Comparison of ENCODE assay signal across 24 cellular contexts in genomic region chr6:8061736-8062135, GRCh38. TPM values are rescaled to one million over a fixed set of nuclear protein-coding genes. Genes with fewer than 3 reads are reported as not detected.
DNase-seq lines count a peak whose midpoint lies in the region; ATAC-seq and TF ChIP-seq lines count a peak whose summit lies in the region.
"Had no signal": no experiment of that assay in that cellular context is flagged by ENCODE, and none has a peak within 500 bp of the region (broad histone marks: within the 10 kb centered on the region; RNA-seq: fewer than 3 reads in every experiment).

No MANE protein-coding gene starts in this region.

- no peak for TF ChIP-seq CTCF in Calu3 (IDR thresholded peaks at IDR 0.05; ENCODE audit: unreplicated experiment)
- no peak for TF ChIP-seq CTCF in Loucy (conservative IDR thresholded peaks at IDR 0.05; ENCODE audit: low read length)

- no peak overlapping the region for H2BK5ac ChIP-seq in mesenchymal stem cell (ENCODE audit: low read depth, low read length, poor library complexity, severe bottlenecking)

- H3K79me1 ChIP-seq in mesenchymal stem cell (replicated peaks; ENCODE audit: low read length, poor library complexity, severe bottlenecking) = peaks cover 9% of the 10 kb centered on the region

- peaks cover 10% of the 10 kb centered on the region for H3K36me3 Mint-ChIP-seq in Calu3 (ENCODE audit: insufficient read depth, unreplicated experiment)

- no peak overlapping the region for H3K14ac ChIP-seq in mesenchymal stem cell (ENCODE audit: low read length in 2 of 2)

- no peak for ATAC-seq in HG03135 (IDR thresholded peaks at IDR 0.05; ENCODE audit: unreplicated experiment)
- ATAC-seq: GM12878 had no signal

- H2BK15ac ChIP-seq in mesenchymal stem cell (ENCODE audit: low read depth, poor library complexity, severe bottlenecking) = no peak overlapping the region

- no peaks in the 10 kb centered on the region for H3K27me3 Mint-ChIP-seq in Calu3 (ENCODE audit: unreplicated experiment)
- H3K27me3 Mint-ChIP-seq: CD4-positive, alpha-beta memory T cell; CD4-positive, CD25-positive, alpha-beta regulatory T cell; CD8-positive, alpha-beta memory T cell had no signal

- peaks cover 29% of the 10 kb centered on the region for H3K79me2 ChIP-seq in Loucy (ENCODE audit: insufficient read depth, low read length)

- no peaks in the 10 kb centered on the region for H3K9me2 ChIP-seq in Loucy (replicated peaks; ENCODE audit: low read depth, low read length)

- H2BK12ac ChIP-seq in mesenchymal stem cell (ENCODE audit: low read length in 2 of 2) = no peak overlapping the region

- no peak overlapping the region for H4K8ac ChIP-seq in mesenchymal stem cell (ENCODE audit: low read length)

- H3K4ac ChIP-seq in mesenchymal stem cell (ENCODE audit: low read depth in 1 of 2, low read length in 2 of 2) = no peak overlapping the region

- peak overlapping the region; percentile 19 for H2BK120ac ChIP-seq in mesenchymal stem cell (ENCODE audit: low read depth, low read length)

- H4K20me1 ChIP-seq in Loucy (ENCODE audit: insufficient read depth, low read length, poor library complexity, severe bottlenecking) = peaks cover 8% of the 10 kb centered on the region
- H4K20me1 ChIP-seq: BLaER1 had no signal

- H3K27ac Mint-ChIP-seq in Calu3 (ENCODE audit: unreplicated experiment) = no peak overlapping the region
- H3K27ac Mint-ChIP-seq: CD14-positive monocyte had no signal

- H3K18ac ChIP-seq in mesenchymal stem cell (ENCODE audit: low read depth in 1 of 2, low read length in 2 of 2) = no peak overlapping the region

- H3K4me1 Mint-ChIP-seq in Calu3 (ENCODE audit: low read depth, unreplicated experiment) = no peaks in the 10 kb centered on the region

- peak overlapping the region; percentile 80 for H3K4me2 ChIP-seq in Loucy (ENCODE audit: low read depth, low read length, poor library complexity, severe bottlenecking)
- no peak overlapping the region for H3K4me2 ChIP-seq in mesenchymal stem cell (ENCODE audit: low read length, poor library complexity, severe bottlenecking)
- H3K4me2 ChIP-seq: BLaER1 had no signal

- WGBS in mesenchymal stem cell = 97% methylated on average over 4 of the region's 4 CpGs

- H3K27ac ChIP-seq in mesenchymal stem cell (ENCODE audit: low read length, poor library complexity, severe bottlenecking) = no peak overlapping the region
- H3K27ac ChIP-seq: BLaER1 had no signal

- peaks cover 16% of the 10 kb centered on the region for H3K4me1 ChIP-seq in Loucy (ENCODE audit: insufficient read depth, low read length, poor library complexity, severe bottlenecking)
- peaks cover 1% of the 10 kb centered on the region for H3K4me1 ChIP-seq in mesenchymal stem cell (ENCODE audit: control insufficient read depth, insufficient read depth, low read depth, low read length)
- H3K4me1 ChIP-seq: BE2C had no signal

- TSS peak; percentile 15 for BruUV-seq in Calu3 (replicated peaks; lab: Mats Ljungman, UMichigan)

- H3K9me3 ChIP-seq in Loucy (ENCODE audit: insufficient read depth, low read depth, low read length) = no peaks in the 10 kb centered on the region
- no peaks in the 10 kb centered on the region for H3K9me3 ChIP-seq in mesenchymal stem cell (ENCODE audit: control insufficient read depth, low read length)
- H3K9me3 ChIP-seq: BE2C, BLaER1, Caco-2 had no signal

- H3K27me3 ChIP-seq in Loucy (ENCODE audit: insufficient read depth, low read length, poor library complexity, severe bottlenecking) (no peaks in the 10 kb centered on the region), mesenchymal stem cell (ENCODE audit: control insufficient read depth in 1 of 2, insufficient read depth in 1 of 2, low read length in 2 of 2) (no peaks in the 10 kb centered on the region)
- H3K27me3 ChIP-seq: BE2C, BLaER1 had no signal

- H3K9me3 Mint-ChIP-seq in Calu3 (ENCODE audit: low read depth, unreplicated experiment) = no peaks in the 10 kb centered on the region
- H3K9me3 Mint-ChIP-seq: CD4-positive, alpha-beta memory T cell; CD8-positive, alpha-beta memory T cell had no signal

- DNase-seq in Calu3 = no peak
- DNase-seq in mesenchymal stem cell = no peak
- no peak for DNase-seq in COLO668 (lab: John Stamatoyannopoulos, UW; ENCODE audit: unreplicated experiment)
- DNase-seq in hypothalamus (lab: John Stamatoyannopoulos, UW) = no peak
- DNase-seq: 8988T; ACHN; BE2C; C1 segment of cervical spinal cord; Caco-2; CD4-positive, alpha-beta memory T cell; CD4-positive, CD25-positive, alpha-beta regulatory T cell; CD8-positive, alpha-beta memory T cell; DMS 273 treated with DMSO at 0.1 percent for 48 hours; DMS153; DMS53; DMS79; DND-41; EL; GDM1 had no signal

- intact Hi-C loops in Calu3 (cut with micrococcal nuclease; ENCODE audit: unreplicated experiment) = loop anchor here (5.0 kb wide), 1 partner anchor 164 kb away; no protein-coding TSS in a partner anchor

- H3K23ac ChIP-seq in mesenchymal stem cell (ENCODE audit: low read length in 2 of 2) = no peak overlapping the region

- CTCF ChIA-PET in Calu3 (lab: Charles Lee) = no interaction called here

- H4K91ac ChIP-seq in mesenchymal stem cell (ENCODE audit: low read length) = no peak overlapping the region

- no peak overlapping the region for H3K9ac ChIP-seq in Loucy (ENCODE audit: low read depth, low read length, poor library complexity, severe bottlenecking)
- no peak overlapping the region for H3K9ac ChIP-seq in mesenchymal stem cell (ENCODE audit: low read length)
- H3K9ac ChIP-seq: BLaER1 had no signal

- H3K4me3 ChIP-seq in Loucy (ENCODE audit: low read length, poor library complexity, severe bottlenecking) (no peak overlapping the region), mesenchymal stem cell (ENCODE audit: insufficient read depth in 1 of 2, low read depth in 1 of 2, low read length in 2 of 2) (no peak overlapping the region)
- H3K4me3 ChIP-seq: BLaER1, GM12878 had no signal

- no peak overlapping the region for H2AK5ac ChIP-seq in mesenchymal stem cell (ENCODE audit: low read length, severe bottlenecking)

- no peaks in the 10 kb centered on the region for H3F3A ChIP-seq in Loucy (ENCODE audit: low read depth)

- no peak overlapping the region for H3K4me3 Mint-ChIP-seq in Calu3 (ENCODE audit: low read depth, unreplicated experiment)
- H3K4me3 Mint-ChIP-seq: CD14-positive monocyte; CD4-positive, alpha-beta memory T cell had no signal

- no peak overlapping the region for H2AFZ ChIP-seq in Loucy (ENCODE audit: low read length)
- no peak overlapping the region for H2AFZ ChIP-seq in mesenchymal stem cell (ENCODE audit: low read depth, low read length)

- H3K36me3 ChIP-seq in Loucy (ENCODE audit: insufficient read depth, low read length) (no peaks in the 10 kb centered on the region; the same call in 1 of the 2 replicates), mesenchymal stem cell (ENCODE audit: control insufficient read depth in 1 of 2, insufficient read depth in 2 of 2, low read depth in 1 of 2, low read length in 2 of 2) (peaks cover 0 to 30% of the 10 kb centered on the region in 2 experiments)

RNA-seq across cellular contexts. Expression of gene BLOC1S5, which starts 2.5 kb away (rescaled TPM):
- total RNA-seq in Calu3 (2022) = 8.0 and 10.5 TPM in 2 replicates
- 8.1 TPM for polyA plus RNA-seq in mesenchymal stem cell (2013, experiment 1 of 2)
- polyA plus RNA-seq in mesenchymal stem cell (2013, experiment 2 of 2) = 8.3 TPM

RNA-seq across cellular contexts. Expression of gene EEF1E1, which starts 40.6 kb away (rescaled TPM):
- 38.8 and 41.5 TPM in 2 replicates for total RNA-seq in Calu3 (2022)
- 35.3 TPM for polyA plus RNA-seq in mesenchymal stem cell (2013, experiment 1 of 2)
- 41.3 TPM for polyA plus RNA-seq in mesenchymal stem cell (2013, experiment 2 of 2)
